19 cellular contexts compared by ENCODE assay signal in genomic region chr15:40486066-40486770, GRCh38. TPM values are rescaled to one million over a fixed set of nuclear protein-coding genes. Genes with fewer than 3 reads are reported as not detected.
DNase-seq lines count a peak whose midpoint lies in the region; ATAC-seq, FAIRE-seq and TF ChIP-seq lines count a peak whose summit lies in the region.
"Had no signal": no experiment of that assay in that cellular context is flagged by ENCODE, and none has a peak within 500 bp of the region (broad histone marks: within the 10 kb centered on the region; RNA-seq: fewer than 3 reads in every experiment).

No MANE protein-coding gene starts in this region.

- H3K9ac ChIP-seq in kidney (ENCODE audit: low read length in 2 of 2), result no peak overlapping the region
- no peak overlapping the region for H3K9ac ChIP-seq in smooth muscle cell (ENCODE audit: low read depth)

- no peaks in the 10 kb centered on the region for H3K4me1 ChIP-seq in CD8-positive, alpha-beta T cell (ENCODE audit: insufficient read depth, low read length)
- H3K4me1 ChIP-seq in kidney (ENCODE audit: control insufficient read depth in 1 of 2, insufficient read depth in 1 of 2, low read depth in 1 of 2, low read length in 2 of 2), result no peaks in the 10 kb centered on the region
- H3K4me1 ChIP-seq in smooth muscle cell (ENCODE audit: low read depth), result no peaks in the 10 kb centered on the region

- no peaks in the 10 kb centered on the region for H3K79me2 ChIP-seq in smooth muscle cell (ENCODE audit: low read depth)

- H3K27me3 ChIP-seq in CD8-positive, alpha-beta T cell (ENCODE audit: insufficient read depth, low read length), result no peaks in the 10 kb centered on the region
- no peaks in the 10 kb centered on the region for H3K27me3 ChIP-seq in smooth muscle cell (ENCODE audit: low read depth)

- H3K4me3 Mint-ChIP-seq in CD8-positive, alpha-beta T cell, result peak overlapping the region; percentile 56

- H3K4me2 ChIP-seq in smooth muscle cell, result no peak overlapping the region
- H3K4me2 ChIP-seq: PC-9 had no signal

- no peak for FAIRE-seq in kidney (lab: Jason Lieb, UNC)
- FAIRE-seq: G401.6 had no signal

- H3F3A ChIP-seq in smooth muscle cell (ENCODE audit: low read depth), result no peaks in the 10 kb centered on the region

- H2AFZ ChIP-seq in smooth muscle cell (ENCODE audit: low read depth), result no peak overlapping the region
- H2AFZ ChIP-seq: PC-9 had no signal

- H3K36me3 ChIP-seq in CD8-positive, alpha-beta T cell (ENCODE audit: insufficient read depth, low read length), result no peaks in the 10 kb centered on the region
- H3K36me3 ChIP-seq in kidney (ENCODE audit: control insufficient read depth in 1 of 2, insufficient read depth in 2 of 2, low read length in 2 of 2) (no peaks in the 10 kb centered on the region), smooth muscle cell (ENCODE audit: low read depth) (no peaks in the 10 kb centered on the region)

- no peak overlapping the region for H3K4me3 ChIP-seq in CD8-positive, alpha-beta T cell (ENCODE audit: low read depth, low read length)
- H3K4me3 ChIP-seq in GM12865 (ENCODE audit: low read depth, low read length), result peak overlapping the region; percentile 50
- H3K4me3 ChIP-seq in kidney (ENCODE audit: low read length in 2 of 2), result no peak overlapping the region
- no peak overlapping the region for H3K4me3 ChIP-seq in smooth muscle cell
- H3K4me3 ChIP-seq: PC-9 had no signal

- H3K9me3 Mint-ChIP-seq in CD8-positive, alpha-beta T cell, result no peaks in the 10 kb centered on the region
- H3K9me3 Mint-ChIP-seq: CD4-positive, CD25-positive, alpha-beta regulatory T cell; IgD-negative memory B cell had no signal

- peaks cover 5% of the 10 kb centered on the region for H3K27me3 Mint-ChIP-seq in CD8-positive, alpha-beta T cell (ENCODE audit: low read depth)

- no peak for TF ChIP-seq CTCF in CD8-positive, alpha-beta T cell (IDR thresholded peaks at IDR 0.05)
- TF ChIP-seq CTCF in GM12865 (IDR thresholded peaks at IDR 0.05; ENCODE audit: insufficient read depth, low read depth, low read length, missing control alignments), result no peak
- no peak for TF ChIP-seq CTCF in VCaP (conservative IDR thresholded peaks at IDR 0.05)
- no peak for TF ChIP-seq CTCF in kidney (IDR thresholded peaks at IDR 0.05; ENCODE audit: borderline replicate concordance, extremely low read depth, insufficient read depth)
- TF ChIP-seq CTCF in smooth muscle cell (IDR thresholded peaks at IDR 0.05; ENCODE audit: borderline replicate concordance, insufficient read depth, poor library complexity, severe bottlenecking), result no peak

- DNase-seq in CD8-positive, alpha-beta T cell, result no peak
- DNase-seq in GM12865 (ENCODE audit: low read depth) (peak; percentile 63), kidney (peak; percentile 41), DMS 273 (lab: John Stamatoyannopoulos, UW; ENCODE audit: unreplicated experiment) (no peak), smooth muscle cell (lab: John Stamatoyannopoulos, UW; ENCODE audit: unreplicated experiment) (no peak), NCI-H345 (lab: John Stamatoyannopoulos, UW) (no peak)
- DNase-seq: CD4-positive, CD25-positive, alpha-beta regulatory T cell; DMS153; Kasumi-1; NCI-H1694; NCI-H2081 treated with DMSO at 0.1 percent for 48 hours; NCI-H446 treated with DMSO at 0.1 percent for 48 hours; NCI-H526 treated with DMSO at 0.1 percent for 48 hours; PC-9; RPMI8226; SHP77 had no signal

- intact Hi-C loops in CD8-positive, alpha-beta T cell (cut with DNase I, micrococcal nuclease), result no loop called here
- intact Hi-C loops in kidney (cut with DNase I), result no loop called here

- H3K4me1 Mint-ChIP-seq in CD8-positive, alpha-beta T cell (ENCODE audit: low read depth), result no peaks in the 10 kb centered on the region
- H3K4me1 Mint-ChIP-seq: CD4-positive, CD25-positive, alpha-beta regulatory T cell; IgD-negative memory B cell had no signal

- POLR2A ChIA-PET in CD8-positive, alpha-beta T cell (lab: Charles Lee), result no interaction called here

- H4K20me1 ChIP-seq in smooth muscle cell (ENCODE audit: low read depth), result no peaks in the 10 kb centered on the region

- no peaks in the 10 kb centered on the region for H3K9me3 ChIP-seq in CD8-positive, alpha-beta T cell (ENCODE audit: low read length)
- H3K9me3 ChIP-seq in kidney (ENCODE audit: control insufficient read depth in 1 of 2, low read length in 2 of 2) (no peaks in the 10 kb centered on the region), smooth muscle cell (replicated peaks; ENCODE audit: low read depth) (no peaks in the 10 kb centered on the region)

- H3K36me3 Mint-ChIP-seq in CD8-positive, alpha-beta T cell, result no peaks in the 10 kb centered on the region
- H3K36me3 Mint-ChIP-seq: CD4-positive, CD25-positive, alpha-beta regulatory T cell; IgD-negative memory B cell had no signal

- no peak for ATAC-seq in CD8-positive, alpha-beta T cell

- no peak overlapping the region for H3K27ac ChIP-seq in CD8-positive, alpha-beta T cell (ENCODE audit: low read depth, low read length)
- peak overlapping the region; percentile 18; the same call in 1 of the 2 replicates for H3K27ac ChIP-seq in VCaP
- no peak overlapping the region for H3K27ac ChIP-seq in kidney (ENCODE audit: low read depth in 2 of 2, low read length in 2 of 2)
- H3K27ac ChIP-seq in smooth muscle cell (ENCODE audit: low read depth), result no peak overlapping the region
- H3K27ac ChIP-seq: PC-9 had no signal

- WGBS in smooth muscle cell (ENCODE audit: low lambda C conversion rate), result 94% methylated on average over 36 of the region's 36 CpGs

- CTCF ChIA-PET in CD8-positive, alpha-beta T cell (lab: Charles Lee), result no interaction called here

- H3K27ac Mint-ChIP-seq in CD8-positive, alpha-beta T cell, result no peak overlapping the region
- H3K27ac Mint-ChIP-seq: CD4-positive, CD25-positive, alpha-beta regulatory T cell had no signal

RNA-seq across cellular contexts. Expression of gene CHST14, which starts 15.4 kb away (rescaled TPM):
- 1 to 10 TPM; 3.7 to 4.1 TPM for total RNA-seq in CD8-positive, alpha-beta T cell
- total RNA-seq in kidney (14.3 TPM), smooth muscle cell (19.1 and 20.5 TPM in 2 replicates)
- polyA plus RNA-seq in kidney (ENCODE audit: insufficient read depth, low read depth, low replicate concordance) (11.9 TPM), smooth muscle cell (23.7 and 24.6 TPM in 2 replicates)

RNA-seq across cellular contexts. Expression of gene BAHD1, which starts 45.5 kb away (rescaled TPM):
- total RNA-seq in CD8-positive, alpha-beta T cell, result 10 to 100 TPM; 22.2 to 23.7 TPM
- total RNA-seq in kidney, result 28.4 TPM
- 13.3 TPM for polyA plus RNA-seq in kidney (ENCODE audit: insufficient read depth, low read depth, low replicate concordance)
- 7.9 and 8.4 TPM in 2 replicates for total RNA-seq in smooth muscle cell
- polyA plus RNA-seq in smooth muscle cell, result 11.1 and 13.4 TPM in 2 replicates

Comparison
In these comparisons a context has a peak if more than half of its experiments do, and no peak if none do; other contexts are left out.
1. DNase-seq: peak in GM12865 (single experiment) and kidney (single experiment); none in CD8-positive, alpha-beta T cell (0 of 7), DMS 273 (single experiment), smooth muscle cell (single experiment) and NCI-H345 (single experiment).